Comparison of ENCODE assay signal across 2 cellular contexts in the genomic region with DNA sequence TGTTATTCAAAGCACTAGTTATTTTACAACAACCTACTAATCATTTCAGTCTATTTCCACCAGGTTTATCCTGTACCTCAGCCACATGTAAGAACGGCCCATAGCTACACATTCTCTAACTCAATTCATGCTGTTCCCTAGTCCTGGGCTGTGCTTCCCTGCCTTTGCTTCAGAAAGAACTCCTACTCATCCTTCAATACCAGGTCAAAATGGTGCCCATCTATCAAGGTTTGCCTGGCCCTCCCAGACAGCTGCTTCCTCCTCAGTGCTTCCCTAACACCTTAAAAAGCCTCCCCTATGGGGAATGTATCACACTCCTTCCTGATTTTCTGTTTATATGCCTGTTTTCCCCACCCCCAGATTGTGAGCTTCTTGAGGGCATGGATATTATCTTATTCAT.
TF ChIP-seq lines count a peak whose summit lies in the region.

No MANE protein-coding gene starts in this region.

TF ChIP-seq in SK-N-SH, 30 proteins besides CTCF, POLR2A, EP300 and RAD21 (continued from another document):
- TF ChIP-seq, protein P1, sequence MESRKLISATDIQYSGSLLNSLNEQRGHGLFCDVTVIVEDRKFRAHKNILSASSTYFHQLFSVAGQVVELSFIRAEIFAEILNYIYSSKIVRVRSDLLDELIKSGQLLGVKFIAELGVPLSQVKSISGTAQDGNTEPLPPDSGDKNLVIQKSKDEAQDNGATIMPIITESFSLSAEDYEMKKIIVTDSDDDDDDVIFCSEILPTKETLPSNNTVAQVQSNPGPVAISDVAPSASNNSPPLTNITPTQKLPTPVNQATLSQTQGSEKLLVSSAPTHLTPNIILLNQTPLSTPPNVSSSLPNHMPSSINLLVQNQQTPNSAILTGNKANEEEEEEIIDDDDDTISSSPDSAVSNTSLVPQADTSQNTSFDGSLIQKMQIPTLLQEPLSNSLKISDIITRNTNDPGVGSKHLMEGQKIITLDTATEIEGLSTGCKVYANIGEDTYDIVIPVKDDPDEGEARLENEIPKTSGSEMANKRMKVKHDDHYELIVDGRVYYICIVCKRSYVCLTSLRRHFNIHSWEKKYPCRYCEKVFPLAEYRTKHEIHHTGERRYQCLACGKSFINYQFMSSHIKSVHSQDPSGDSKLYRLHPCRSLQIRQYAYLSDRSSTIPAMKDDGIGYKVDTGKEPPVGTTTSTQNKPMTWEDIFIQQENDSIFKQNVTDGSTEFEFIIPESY (IDR thresholded peaks at IDR 0.05; ENCODE audit: borderline replicate concordance, low read depth), result no peak
- TF ChIP-seq TEAD4 (IDR thresholded peaks at IDR 0.05; ENCODE audit: borderline replicate concordance, insufficient read depth) (no peak), GATA2 (CRISPR knock-in tag; IDR thresholded peaks at IDR 0.05) (no peak), POLR2AphosphoS5 (IDR thresholded peaks at IDR 0.05; ENCODE audit: low read depth, low read length) (no peak), YY1 (IDR thresholded peaks at IDR 0.05; ENCODE audit: low read depth) (no peak), EZH2phosphoT487 (IDR thresholded peaks at IDR 0.05; ENCODE audit: borderline replicate concordance, low read depth) (no peak), NRF1 (IDR thresholded peaks at IDR 0.05; ENCODE audit: low read depth, low read length) (no peak), SMC3 (IDR thresholded peaks at IDR 0.05; ENCODE audit: low read depth, low read length) (no peak), GABPA (IDR thresholded peaks at IDR 0.05; ENCODE audit: low read depth) (no peak), FOXM1 (IDR thresholded peaks at IDR 0.05; ENCODE audit: low read depth) (no peak), ELF1 (IDR thresholded peaks at IDR 0.05) (no peak), SIN3A (IDR thresholded peaks at IDR 0.05; ENCODE audit: borderline replicate concordance, low read depth, low read length) (no peak)
- TF ChIP-seq, protein P2, sequence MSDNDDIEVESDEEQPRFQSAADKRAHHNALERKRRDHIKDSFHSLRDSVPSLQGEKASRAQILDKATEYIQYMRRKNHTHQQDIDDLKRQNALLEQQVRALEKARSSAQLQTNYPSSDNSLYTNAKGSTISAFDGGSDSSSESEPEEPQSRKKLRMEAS (IDR thresholded peaks at IDR 0.05; ENCODE audit: low read depth), result no peak
- TF ChIP-seq, protein P3, sequence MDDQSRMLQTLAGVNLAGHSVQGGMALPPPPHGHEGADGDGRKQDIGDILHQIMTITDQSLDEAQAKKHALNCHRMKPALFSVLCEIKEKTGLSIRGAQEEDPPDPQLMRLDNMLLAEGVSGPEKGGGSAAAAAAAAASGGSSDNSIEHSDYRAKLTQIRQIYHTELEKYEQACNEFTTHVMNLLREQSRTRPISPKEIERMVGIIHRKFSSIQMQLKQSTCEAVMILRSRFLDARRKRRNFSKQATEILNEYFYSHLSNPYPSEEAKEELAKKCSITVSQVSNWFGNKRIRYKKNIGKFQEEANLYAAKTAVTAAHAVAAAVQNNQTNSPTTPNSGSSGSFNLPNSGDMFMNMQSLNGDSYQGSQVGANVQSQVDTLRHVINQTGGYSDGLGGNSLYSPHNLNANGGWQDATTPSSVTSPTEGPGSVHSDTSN (IDR thresholded peaks at IDR 0.05), result no peak

TF ChIP-seq in HEK293, 187 proteins besides CTCF, POLR2A, EP300 and RAD21 (continued from another document):
- TF ChIP-seq, protein P4, sequence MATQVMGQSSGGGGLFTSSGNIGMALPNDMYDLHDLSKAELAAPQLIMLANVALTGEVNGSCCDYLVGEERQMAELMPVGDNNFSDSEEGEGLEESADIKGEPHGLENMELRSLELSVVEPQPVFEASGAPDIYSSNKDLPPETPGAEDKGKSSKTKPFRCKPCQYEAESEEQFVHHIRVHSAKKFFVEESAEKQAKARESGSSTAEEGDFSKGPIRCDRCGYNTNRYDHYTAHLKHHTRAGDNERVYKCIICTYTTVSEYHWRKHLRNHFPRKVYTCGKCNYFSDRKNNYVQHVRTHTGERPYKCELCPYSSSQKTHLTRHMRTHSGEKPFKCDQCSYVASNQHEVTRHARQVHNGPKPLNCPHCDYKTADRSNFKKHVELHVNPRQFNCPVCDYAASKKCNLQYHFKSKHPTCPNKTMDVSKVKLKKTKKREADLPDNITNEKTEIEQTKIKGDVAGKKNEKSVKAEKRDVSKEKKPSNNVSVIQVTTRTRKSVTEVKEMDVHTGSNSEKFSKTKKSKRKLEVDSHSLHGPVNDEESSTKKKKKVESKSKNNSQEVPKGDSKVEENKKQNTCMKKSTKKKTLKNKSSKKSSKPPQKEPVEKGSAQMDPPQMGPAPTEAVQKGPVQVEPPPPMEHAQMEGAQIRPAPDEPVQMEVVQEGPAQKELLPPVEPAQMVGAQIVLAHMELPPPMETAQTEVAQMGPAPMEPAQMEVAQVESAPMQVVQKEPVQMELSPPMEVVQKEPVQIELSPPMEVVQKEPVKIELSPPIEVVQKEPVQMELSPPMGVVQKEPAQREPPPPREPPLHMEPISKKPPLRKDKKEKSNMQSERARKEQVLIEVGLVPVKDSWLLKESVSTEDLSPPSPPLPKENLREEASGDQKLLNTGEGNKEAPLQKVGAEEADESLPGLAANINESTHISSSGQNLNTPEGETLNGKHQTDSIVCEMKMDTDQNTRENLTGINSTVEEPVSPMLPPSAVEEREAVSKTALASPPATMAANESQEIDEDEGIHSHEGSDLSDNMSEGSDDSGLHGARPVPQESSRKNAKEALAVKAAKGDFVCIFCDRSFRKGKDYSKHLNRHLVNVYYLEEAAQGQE (tag by site-specific recombination; IDR thresholded peaks at IDR 0.05), result no peak
- TF ChIP-seq ZFP3 (tag by site-specific recombination; IDR thresholded peaks at IDR 0.05; ENCODE audit: low read depth) (peak; percentile 72), PRDM1 (tag by site-specific recombination; IDR thresholded peaks at IDR 0.05) (no peak)
